ENCODE assay signal across 33 cellular contexts in genomic region chr10:112053895-112054294, GRCh38.
DNase-seq lines count a peak whose midpoint lies in the region; ATAC-seq, FAIRE-seq and TF ChIP-seq lines count a peak whose summit lies in the region.
"Had no signal": no experiment of that assay in that cellular context is flagged by ENCODE, and none has a peak within 500 bp of the region (broad histone marks: within the 10 kb centered on the region; RNA-seq: fewer than 3 reads in every experiment).

No MANE protein-coding gene starts in this region.

- H4K8ac ChIP-seq in trophoblast cell (ENCODE audit: low read depth, low read length) = no peak overlapping the region

- DNase-seq in HepG2 (ENCODE audit: low spot score) (peak; percentile 61), right lobe of liver (no peak), osteoblast (ENCODE audit: insufficient read length, low spot score, missing footprints) (peak; percentile 26), trophoblast cell (peak; percentile 19 to 50)
- DNase-seq: 8988T; ACHN; AML-193; BE2C; C1 segment of cervical spinal cord; Caco-2; Calu3; CD4-positive, alpha-beta memory T cell; CD4-positive, alpha-beta T cell; CD4-positive, CD25-positive, alpha-beta regulatory T cell; CD8-positive, alpha-beta memory T cell; CD8-positive, alpha-beta T cell; COR-L47; DMS 273 treated with DMSO at 0.1 percent for 48 hours; DMS153; DMS53; DMS79; DMS79 treated with DMSO at 0.1 percent for 48 hours; DND-41; EL had no signal

- 40% methylated on average over 1 of the region's 1 CpG for WGBS in HepG2 (ENCODE audit: low lambda C conversion rate)
- 50% methylated on average over 1 of the region's 1 CpG for WGBS in right lobe of liver (ENCODE audit: insufficient coverage, low coverage, low lambda C conversion rate, missing lambda C conversion rate)
- WGBS in trophoblast cell (ENCODE audit: extremely low coverage, insufficient coverage, insufficient read length) = no CpG with 5 or more reads among the region's 1 CpG

- CTCF ChIA-PET in HepG2 (lab: Yijun Ruan, JAX; ENCODE audit: low intra/inter-chr PET ratio, low total read pairs) = no interaction called here

- ATAC-seq in HepG2 = peak; percentile 58
- ATAC-seq in right lobe of liver = no peak
- no peak for ATAC-seq in HG03460 (IDR thresholded peaks at IDR 0.05; ENCODE audit: unreplicated experiment)
- ATAC-seq in GM21526 (IDR thresholded peaks at IDR 0.05; ENCODE audit: low FRiP score, unreplicated experiment) = no peak
- ATAC-seq: A549; CD8-positive, alpha-beta T cell had no signal

- H3K27me3 ChIP-seq in HepG2 (ENCODE audit: control insufficient read depth in 1 of 2, insufficient read depth in 2 of 2, low read length in 2 of 2) (no peaks in the 10 kb centered on the region), right lobe of liver (no peaks in the 10 kb centered on the region), osteoblast (ENCODE audit: insufficient read depth, low read length) (no peaks in the 10 kb centered on the region), trophoblast cell (ENCODE audit: insufficient read depth, low read length) (no peaks in the 10 kb centered on the region)
- H3K27me3 ChIP-seq: BE2C; BLaER1; BLaER1 treated with 17β-estradiol and CSF1 and Interleukin-3, amounts not matched to agents 10 nM and 100 nM had no signal

- H3K23ac ChIP-seq in trophoblast cell (ENCODE audit: low read length) = no peak overlapping the region

- H3K79me2 ChIP-seq in HepG2 (ENCODE audit: insufficient read depth, low read length) (no peaks in the 10 kb centered on the region), osteoblast (ENCODE audit: insufficient read depth, low read length) (no peaks in the 10 kb centered on the region), trophoblast cell (ENCODE audit: control insufficient read depth, insufficient read depth, low read length, poor library complexity) (no peaks in the 10 kb centered on the region)

- TF ChIP-seq EP300 in HepG2 (IDR thresholded peaks at IDR 0.05; ENCODE audit: low read depth in 2 of 2, low read length in 2 of 2) = no peak
- TF ChIP-seq EP300 in HepG2 (CRISPR knock-in tag; IDR thresholded peaks at IDR 0.05; ENCODE audit: borderline replicate concordance) = no peak

- H3K27ac ChIP-seq in HepG2 (ENCODE audit: extremely low read length, insufficient read depth, low read length) (no peak overlapping the region), right lobe of liver (no peak overlapping the region), osteoblast (ENCODE audit: low read depth, low read length) (no peak overlapping the region), trophoblast cell (ENCODE audit: low read depth, low read length) (no peak overlapping the region)
- H3K27ac ChIP-seq: 22Rv1; A549; BLaER1; BLaER1 treated with 17β-estradiol and CSF1 and Interleukin-3, amounts not matched to agents 10 nM and 100 nM; C4-2B had no signal

- H2AK5ac ChIP-seq in trophoblast cell (ENCODE audit: low read length) = no peak overlapping the region

- H3K18ac ChIP-seq in trophoblast cell (ENCODE audit: low read length) = no peak overlapping the region

- H2BK120ac ChIP-seq in trophoblast cell (ENCODE audit: insufficient read depth, low read length, poor library complexity) = no peak overlapping the region

- H3K4me1 ChIP-seq in HepG2 (ENCODE audit: insufficient read depth, low read length) (peaks cover 10% of the 10 kb centered on the region), right lobe of liver (no peaks in the 10 kb centered on the region), osteoblast (ENCODE audit: insufficient read depth, low read length) (no peaks in the 10 kb centered on the region), trophoblast cell (ENCODE audit: control insufficient read depth in 1 of 2, insufficient read depth in 2 of 2, low read length in 2 of 2) (peaks cover 0 to 4% of the 10 kb centered on the region in 2 experiments)
- H3K4me1 ChIP-seq: A549, BLaER1, Caco-2 had no signal

- TF ChIP-seq RAD21 in HepG2 (CRISPR knock-in tag; IDR thresholded peaks at IDR 0.05) = no peak

- H3K36me3 ChIP-seq in HepG2 (replicated peaks in 1 of 2; ENCODE audit: control insufficient read depth in 1 of 2, insufficient read depth in 2 of 2, low read length in 2 of 2) (no peaks in the 10 kb centered on the region), right lobe of liver (no peaks in the 10 kb centered on the region), osteoblast (ENCODE audit: insufficient read depth, low read length) (no peaks in the 10 kb centered on the region), trophoblast cell (ENCODE audit: control insufficient read depth in 1 of 2, insufficient read depth in 2 of 2, low read length in 2 of 2) (no peaks in the 10 kb centered on the region)
- H3K36me3 ChIP-seq: BE2C; BLaER1; BLaER1 treated with 17β-estradiol and CSF1 and Interleukin-3, amounts not matched to agents 10 nM and 100 nM had no signal

- no peak overlapping the region for H3K14ac ChIP-seq in trophoblast cell (ENCODE audit: low read length)

- no peaks in the 10 kb centered on the region for H3K79me1 ChIP-seq in trophoblast cell (ENCODE audit: low read length)

- H2AFZ ChIP-seq in HepG2 (ENCODE audit: low read length) = no peak overlapping the region
- no peak overlapping the region for H2AFZ ChIP-seq in osteoblast (ENCODE audit: low read length)
- H2AFZ ChIP-seq in trophoblast cell (ENCODE audit: insufficient read depth, low read length, poor library complexity) = no peak overlapping the region

- H2BK5ac ChIP-seq in trophoblast cell (ENCODE audit: low read depth, low read length, poor library complexity) = no peak overlapping the region

- H4K20me1 ChIP-seq in HepG2 (ENCODE audit: insufficient read depth, low read length) = no peaks in the 10 kb centered on the region
- H4K20me1 ChIP-seq in osteoblast (ENCODE audit: insufficient read depth, low read length) = no peaks in the 10 kb centered on the region
- H4K20me1 ChIP-seq: BLaER1; BLaER1 treated with 17β-estradiol and CSF1 and Interleukin-3, amounts not matched to agents 10 nM and 100 nM had no signal

- in situ Hi-C loops in HepG2 (cut with HindIII; ENCODE audit: extremely low pct_ligation_motif_present, low pct_unique_long_range_greater_than_20kb) = no loop called here

- intact Hi-C loops in HepG2 (cut with micrococcal nuclease; ENCODE audit: unreplicated experiment) = no loop called here
- intact Hi-C loops in right lobe of liver (cut with DNase I) = no loop called here

- TF ChIP-seq CTCF in HepG2 (CRISPR knock-in tag; IDR thresholded peaks at IDR 0.05) (no peak), right lobe of liver (IDR thresholded peaks at IDR 0.05) (no peak), osteoblast (IDR thresholded peaks at IDR 0.05; ENCODE audit: extremely low read depth, low read depth, low read length) (no peak)

- no peak overlapping the region for H3K4ac ChIP-seq in trophoblast cell (ENCODE audit: low read depth, low read length)

- H4K91ac ChIP-seq in trophoblast cell (ENCODE audit: low read depth, low read length) = no peak overlapping the region

- no peak overlapping the region for H4K12ac ChIP-seq in trophoblast cell (ENCODE audit: low read depth, low read length)

- TF ChIP-seq POLR2A in HepG2 (IDR thresholded peaks at IDR 0.05; ENCODE audit: insufficient read depth in 1 of 2, low read depth in 2 of 2, low read length in 2 of 2) (no peak), right lobe of liver (IDR thresholded peaks at IDR 0.05) (no peak)

- H3K9ac ChIP-seq in HepG2 (ENCODE audit: insufficient read depth, low read depth, low read length) (no peak overlapping the region), trophoblast cell (ENCODE audit: low read length) (no peak overlapping the region)
- H3K9ac ChIP-seq: BLaER1; BLaER1 treated with 17β-estradiol and CSF1 and Interleukin-3, amounts not matched to agents 10 nM and 100 nM had no signal

- H3K4me3 ChIP-seq in HepG2 (replicated peaks in 1 of 3; ENCODE audit: insufficient read depth in 1 of 3, low read depth in 2 of 3, low read length in 3 of 3) (no peak overlapping the region), right lobe of liver (no peak overlapping the region), osteoblast (ENCODE audit: insufficient read depth, low read length) (no peak overlapping the region), trophoblast cell (ENCODE audit: low read depth, low read length) (no peak overlapping the region)
- H3K4me3 ChIP-seq: A549; BLaER1; BLaER1 treated with 17β-estradiol and CSF1 and Interleukin-3, amounts not matched to agents 10 nM and 100 nM had no signal

- BruUV-seq in HepG2 (replicated peaks; lab: Mats Ljungman, UMichigan) = no TSS peak

- no peak overlapping the region for H3K4me2 ChIP-seq in HepG2 (ENCODE audit: low read depth, low read length)
- no peak overlapping the region for H3K4me2 ChIP-seq in osteoblast (ENCODE audit: insufficient read depth, low read length)
- H3K4me2 ChIP-seq in trophoblast cell (ENCODE audit: low read length) = no peak overlapping the region
- H3K4me2 ChIP-seq: A549; BLaER1; BLaER1 treated with 17β-estradiol and CSF1 and Interleukin-3, amounts not matched to agents 10 nM and 100 nM had no signal

- H3K9me3 ChIP-seq in HepG2 (ENCODE audit: low read length) = no peaks in the 10 kb centered on the region
- no peaks in the 10 kb centered on the region for H3K9me3 ChIP-seq in right lobe of liver
- no peaks in the 10 kb centered on the region for H3K9me3 ChIP-seq in osteoblast (ENCODE audit: low read depth, low read length)
- no peaks in the 10 kb centered on the region for H3K9me3 ChIP-seq in trophoblast cell (ENCODE audit: insufficient read depth, low read depth, low read length)
- H3K9me3 ChIP-seq: A549; BE2C; BLaER1; BLaER1 treated with 17β-estradiol and CSF1 and Interleukin-3, amounts not matched to agents 10 nM and 100 nM; Caco-2 had no signal

- POLR2A ChIA-PET in HepG2 (lab: Yijun Ruan, JAX) = no interaction called here

- no peak for FAIRE-seq in HepG2 (lab: Jason Lieb, UNC)
- FAIRE-seq: A204.1, A549, D721Med had no signal

- H2BK12ac ChIP-seq in trophoblast cell (ENCODE audit: low read length) = no peak overlapping the region

TF ChIP-seq in HepG2, 621 proteins besides CTCF, POLR2A, EP300 and RAD21 (continues in another document):
- no peak for TF ChIP-seq ZNF343 (CRISPR knock-in tag; IDR thresholded peaks at IDR 0.05)
- TF ChIP-seq ZNF615 (CRISPR knock-in tag; IDR thresholded peaks at IDR 0.05; ENCODE audit: borderline replicate concordance) = no peak
- TF ChIP-seq HNF4A (CRISPR knock-in tag; IDR thresholded peaks at IDR 0.05) = no peak
- TF ChIP-seq, protein P1, sequence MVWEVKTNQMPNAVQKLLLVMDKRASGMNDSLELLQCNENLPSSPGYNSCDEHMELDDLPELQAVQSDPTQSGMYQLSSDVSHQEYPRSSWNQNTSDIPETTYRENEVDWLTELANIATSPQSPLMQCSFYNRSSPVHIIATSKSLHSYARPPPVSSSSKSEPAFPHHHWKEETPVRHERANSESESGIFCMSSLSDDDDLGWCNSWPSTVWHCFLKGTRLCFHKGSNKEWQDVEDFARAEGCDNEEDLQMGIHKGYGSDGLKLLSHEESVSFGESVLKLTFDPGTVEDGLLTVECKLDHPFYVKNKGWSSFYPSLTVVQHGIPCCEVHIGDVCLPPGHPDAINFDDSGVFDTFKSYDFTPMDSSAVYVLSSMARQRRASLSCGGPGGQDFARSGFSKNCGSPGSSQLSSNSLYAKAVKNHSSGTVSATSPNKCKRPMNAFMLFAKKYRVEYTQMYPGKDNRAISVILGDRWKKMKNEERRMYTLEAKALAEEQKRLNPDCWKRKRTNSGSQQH (CRISPR knock-in tag; IDR thresholded peaks at IDR 0.05; ENCODE audit: low read depth) = no peak
- peak; percentile 42 for TF ChIP-seq NR2C2 (CRISPR knock-in tag; IDR thresholded peaks at IDR 0.05; ENCODE audit: borderline replicate concordance)
- TF ChIP-seq ZNF776 (CRISPR knock-in tag; IDR thresholded peaks at IDR 0.05) = no peak

Comparison
In these comparisons a context has a peak if more than half of its experiments do, and no peak if none do; other contexts are left out.
1. DNase-seq: peak in HepG2 (single experiment), osteoblast (single experiment) and trophoblast cell (2 of 2); none in right lobe of liver (0 of 3).